In the genomic region with DNA sequence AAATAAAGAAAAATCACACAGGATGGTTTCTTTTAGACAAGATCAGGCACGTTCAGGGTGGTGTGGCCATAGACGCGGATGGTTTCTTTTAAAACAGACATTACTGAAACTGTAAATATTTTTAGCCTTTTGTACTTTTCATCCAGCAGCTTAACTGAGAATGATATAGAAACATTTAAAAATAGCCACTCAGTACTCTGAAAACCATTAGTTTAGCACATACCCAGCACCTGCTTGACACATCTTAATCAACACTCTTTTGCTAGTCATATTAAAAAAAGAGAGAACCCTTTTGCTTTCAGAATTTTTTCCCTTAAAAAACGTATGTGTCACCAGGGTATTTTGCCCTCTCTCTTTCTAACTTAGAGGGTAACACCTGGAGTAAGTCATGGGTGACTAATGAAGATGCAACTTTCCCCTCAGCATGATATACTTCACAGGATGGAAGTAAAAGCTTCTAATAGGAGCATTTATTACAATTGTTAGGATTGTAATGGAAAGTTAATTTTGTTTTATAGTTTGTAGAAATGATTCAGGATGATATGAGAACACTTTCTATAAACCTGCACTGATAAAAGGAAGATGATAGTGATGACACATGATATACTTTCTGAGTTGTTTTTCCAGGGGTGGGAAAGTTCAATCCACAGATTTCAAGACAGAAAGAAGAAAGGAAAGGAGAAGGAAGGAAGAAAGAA, we compare ENCODE assay signal across 2 cellular contexts.
TF ChIP-seq lines count a peak whose summit lies in the region.

No MANE protein-coding gene starts in this region.

TF ChIP-seq in SK-N-SH treated with all-trans-retinoic acid at 6 μM for 48 hours, 23 proteins besides CTCF, POLR2A, EP300 and RAD21 (continued from another document):
- TF ChIP-seq PATZ1 (CRISPR knock-in tag; IDR thresholded peaks at IDR 0.05; ENCODE audit: borderline replicate concordance) (peak; percentile 43; the same call in 1 of the 2 replicates), ZFP3 (CRISPR knock-in tag; IDR thresholded peaks at IDR 0.05) (no peak), RARB (CRISPR knock-in tag; IDR thresholded peaks at IDR 0.05) (no peak)

TF ChIP-seq in SK-N-SH, 30 proteins besides CTCF, POLR2A, EP300 and RAD21 (continued from another document):
- no peak for TF ChIP-seq USF2 (IDR thresholded peaks at IDR 0.05; ENCODE audit: borderline replicate concordance, low read depth, low read length)
- no peak for TF ChIP-seq EZH2phosphoT487 (IDR thresholded peaks at IDR 0.05; ENCODE audit: borderline replicate concordance, low read depth)
- TF ChIP-seq CHD2 (IDR thresholded peaks at IDR 0.05; ENCODE audit: low read length, partially characterized antibody), result no peak
- no peak for TF ChIP-seq MAX (IDR thresholded peaks at IDR 0.05; ENCODE audit: low read depth)
- no peak for TF ChIP-seq SIN3A (IDR thresholded peaks at IDR 0.05; ENCODE audit: borderline replicate concordance, low read depth, low read length)
- TF ChIP-seq RXRA (IDR thresholded peaks at IDR 0.05; ENCODE audit: borderline replicate concordance, low read depth), result no peak
TF ChIP-seq in SK-N-SH: peak in this region for 0.
